In genomic region chr6:18022398-18023231, GRCh38 we compare ENCODE assay signal across 2 cellular contexts.
TF ChIP-seq lines count a peak whose summit lies in the region.

No MANE protein-coding gene starts in this region.

TF ChIP-seq in IMR-90, 13 proteins besides CTCF, POLR2A, EP300 and RAD21:
- TF ChIP-seq NFE2L2 (IDR thresholded peaks at IDR 0.05; ENCODE audit: low read depth, low read length) (no peak), ELK1 (IDR thresholded peaks at IDR 0.05; ENCODE audit: borderline replicate concordance, low read depth, low read length) (no peak), SMC3 (IDR thresholded peaks at IDR 0.05; ENCODE audit: low read depth, low read length) (no peak), CEBPB (IDR thresholded peaks at IDR 0.05; ENCODE audit: low read depth, low read length) (no peak), MAFK (IDR thresholded peaks at IDR 0.05; ENCODE audit: low read depth, low read length) (no peak), FOS (IDR thresholded peaks at IDR 0.05; ENCODE audit: low read depth, low read length) (no peak), USF2 (IDR thresholded peaks at IDR 0.05; ENCODE audit: low read depth, low read length) (no peak), RFX5 (IDR thresholded peaks at IDR 0.05; ENCODE audit: low read depth, low read length) (no peak), RCOR1 (IDR thresholded peaks at IDR 0.05; ENCODE audit: insufficient replicate concordance, low read length) (no peak)

TF ChIP-seq in K562, 482 proteins besides CTCF, POLR2A, EP300 and RAD21:
- TF ChIP-seq NEUROD1 (IDR thresholded peaks at IDR 0.05; ENCODE audit: borderline replicate concordance, low read depth, low read length, partially characterized antibody) (no peak), ZNF696 (CRISPR knock-in tag; conservative IDR thresholded peaks at IDR 0.05) (no peak), PTTG1 (tag; IDR thresholded peaks at IDR 0.05; ENCODE audit: low read depth) (no peak), LARP7 (IDR thresholded peaks at IDR 0.05) (no peak), RBM17 (IDR thresholded peaks at IDR 0.05; ENCODE audit: borderline replicate concordance, low read depth, low read length) (no peak), SNIP1 (IDR thresholded peaks at IDR 0.05; ENCODE audit: low read depth) (no peak), RB1 (IDR thresholded peaks at IDR 0.05; ENCODE audit: low read depth) (no peak), SIRT6 (IDR thresholded peaks at IDR 0.05; ENCODE audit: low read depth, low read length) (no peak), SIX5 (IDR thresholded peaks at IDR 0.05; ENCODE audit: borderline replicate concordance in 1 of 2, insufficient read depth in 1 of 2, low read depth in 1 of 2, low read length in 2 of 2) (no peak), CHD4 (IDR thresholded peaks at IDR 0.05; ENCODE audit: insufficient read depth, insufficient replicate concordance, low read depth, low read length, poor library complexity, severe bottlenecking) (no peak), SRF (CRISPR knock-in tag; IDR thresholded peaks at IDR 0.05) (no peak), NFE2L1 (tag; IDR thresholded peaks at IDR 0.05; ENCODE audit: borderline replicate concordance, low read depth) (no peak)
- TF ChIP-seq, protein P1, sequence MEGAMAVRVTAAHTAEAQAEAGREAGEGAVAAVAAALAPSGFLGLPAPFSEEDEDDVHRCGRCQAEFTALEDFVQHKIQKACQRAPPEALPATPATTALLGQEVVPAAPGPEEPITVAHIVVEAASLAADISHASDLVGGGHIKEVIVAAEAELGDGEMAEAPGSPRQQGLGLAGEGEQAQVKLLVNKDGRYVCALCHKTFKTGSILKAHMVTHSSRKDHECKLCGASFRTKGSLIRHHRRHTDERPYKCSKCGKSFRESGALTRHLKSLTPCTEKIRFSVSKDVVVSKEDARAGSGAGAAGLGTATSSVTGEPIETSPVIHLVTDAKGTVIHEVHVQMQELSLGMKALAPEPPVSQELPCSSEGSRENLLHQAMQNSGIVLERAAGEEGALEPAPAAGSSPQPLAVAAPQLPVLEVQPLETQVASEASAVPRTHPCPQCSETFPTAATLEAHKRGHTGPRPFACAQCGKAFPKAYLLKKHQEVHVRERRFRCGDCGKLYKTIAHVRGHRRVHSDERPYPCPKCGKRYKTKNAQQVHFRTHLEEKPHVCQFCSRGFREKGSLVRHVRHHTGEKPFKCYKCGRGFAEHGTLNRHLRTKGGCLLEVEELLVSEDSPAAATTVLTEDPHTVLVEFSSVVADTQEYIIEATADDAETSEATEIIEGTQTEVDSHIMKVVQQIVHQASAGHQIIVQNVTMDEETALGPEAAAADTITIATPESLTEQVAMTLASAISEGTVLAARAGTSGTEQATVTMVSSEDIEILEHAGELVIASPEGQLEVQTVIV (CRISPR knock-in tag; IDR thresholded peaks at IDR 0.05; ENCODE audit: borderline replicate concordance): no peak
